ENCODE assay signal across 9 cellular contexts in genomic region chr1:116769561-116769977, GRCh38. TPM values are rescaled to one million over a fixed set of nuclear protein-coding genes. Genes with fewer than 3 reads are reported as not detected.
DNase-seq lines count a peak whose midpoint lies in the region; ATAC-seq and TF ChIP-seq lines count a peak whose summit lies in the region.
"Had no signal": no experiment of that assay in that cellular context is flagged by ENCODE, and none has a peak within 500 bp of the region (broad histone marks: within the 10 kb centered on the region; RNA-seq: fewer than 3 reads in every experiment).

No MANE protein-coding gene starts in this region.

- H4K20me1 ChIP-seq in OCI-LY7 (ENCODE audit: insufficient read depth, low read length) = no peaks in the 10 kb centered on the region

- CTCF ChIA-PET in OCI-LY7 (lab: Charles Lee; ENCODE audit: unreplicated experiment) = no interaction called here

- H3K4me3 ChIP-seq in OCI-LY7 (ENCODE audit: low read depth, low read length, poor library complexity, severe bottlenecking) (peak overlapping the region; percentile 32), esophagus squamous epithelium (no peak overlapping the region), aorta (ENCODE audit: low read length in 2 of 2) (no peak overlapping the region)

- WGBS in esophagus squamous epithelium, 2 donors = 36 to 63% methylated on average over 1 of the region's 1 CpG
- whole genome bisulfite sequencing in aorta, 2 donors = 79 to 84% methylated on average over 1 of the region's 1 CpG

- no TSS peak for BruUV-seq in OCI-LY7 (replicated peaks; lab: Mats Ljungman, UMichigan)

- H3K9me2 ChIP-seq in OCI-LY7 (ENCODE audit: insufficient read depth, low read length) = no peaks in the 10 kb centered on the region

- H3K36me3 ChIP-seq in OCI-LY7 (ENCODE audit: insufficient read depth, low read length) (no peaks in the 10 kb centered on the region), esophagus squamous epithelium (no peaks in the 10 kb centered on the region), aorta (ENCODE audit: control insufficient read depth in 1 of 2, insufficient read depth in 2 of 2, low read length in 1 of 2) (no peaks in the 10 kb centered on the region)

- peaks cover 62 to 88% of the 10 kb centered on the region in 2 donors for H3K36me3 Mint-ChIP-seq in activated naive CD4-positive, alpha-beta T cell treated with anti-CD3 and anti-CD28 coated beads, Interleukin-2, amount 50 U/mL, for 72 hours

- ATAC-seq in GM18517 (IDR thresholded peaks at IDR 0.05; ENCODE audit: unreplicated experiment) (peak; percentile 80), HG02759 (IDR thresholded peaks at IDR 0.05; ENCODE audit: unreplicated experiment) (peak; percentile 81), aorta (ENCODE audit: low FRiP score) (no peak)
- ATAC-seq in activated naive CD4-positive, alpha-beta T cell treated with anti-CD3 and anti-CD28 coated beads, Interleukin-2, amount 50 U/mL, for 72 hours = peak; percentile 56 to 73
- ATAC-seq: Panc1 had no signal

- H3K9me3 Mint-ChIP-seq in activated naive CD4-positive, alpha-beta T cell treated with anti-CD3 and anti-CD28 coated beads, Interleukin-2, amount 50 U/mL, for 72 hours = no peaks in the 10 kb centered on the region

- no peaks in the 10 kb centered on the region for H3K27me3 ChIP-seq in esophagus squamous epithelium
- H3K27me3 ChIP-seq in aorta (ENCODE audit: control insufficient read depth in 1 of 2, insufficient read depth in 2 of 2, low read length in 1 of 2) = no peaks in the 10 kb centered on the region

- H3K79me2 ChIP-seq in OCI-LY7 (ENCODE audit: insufficient read depth, low read depth, low read length) = no peaks in the 10 kb centered on the region

- H3K27ac ChIP-seq in OCI-LY7 (ENCODE audit: low read depth, low read length, poor library complexity, severe bottlenecking) (peak overlapping the region; percentile 95), esophagus squamous epithelium (peak overlapping the region in 2 of 4 donors; percentile 29 to 42), aorta (ENCODE audit: low read depth in 1 of 2, low read length in 2 of 2) (no peak overlapping the region)

- DNase-seq in OCI-LY7 (ENCODE audit: low spot score) (peak; percentile 92), esophagus squamous epithelium (lab: John Stamatoyannopoulos, UW) (no peak), aorta (no peak), ecto neural progenitor cell (ENCODE audit: low spot score) (no peak)
- DNase-seq in activated naive CD4-positive, alpha-beta T cell treated with anti-CD3 and anti-CD28 coated beads, Interleukin-2, amount 50 U/mL, for 72 hours (ENCODE audit: low spot score in 2 of 2) = peak; percentile 65 to 82
- peak; percentile 49 for DNase-seq in stimulated activated CD8-positive, alpha-beta memory T cell treated with anti-CD3 and anti-CD28 coated beads, Interleukin-4, amount 100 ng/mL, for 24 hours (ENCODE audit: low read depth)

- peaks cover 17% of the 10 kb centered on the region; the same call in 1 of the 2 replicates for H3K9me3 ChIP-seq in OCI-LY7 (ENCODE audit: low read length)
- H3K9me3 ChIP-seq in esophagus squamous epithelium = no peaks in the 10 kb centered on the region
- H3K9me3 ChIP-seq in aorta (ENCODE audit: control insufficient read depth, low read length) = peaks cover 1% of the 10 kb centered on the region

- peak overlapping the region; percentile 57 for H3K4me2 ChIP-seq in OCI-LY7 (ENCODE audit: low read length)

- peak overlapping the region; percentile 100 for H3K27ac Mint-ChIP-seq in activated naive CD4-positive, alpha-beta T cell treated with anti-CD3 and anti-CD28 coated beads, Interleukin-2, amount 50 U/mL, for 72 hours

- TF ChIP-seq CTCF in OCI-LY7 (conservative IDR thresholded peaks at IDR 0.05; ENCODE audit: low read length) (no peak), esophagus squamous epithelium (IDR thresholded peaks at IDR 0.05) (no peak)

- intact Hi-C loops in OCI-LY7 (cut with micrococcal nuclease; ENCODE audit: unreplicated experiment) (loop anchor here (5.0 kb wide), 1 partner anchor 48 kb away; no protein-coding TSS in a partner anchor), esophagus squamous epithelium (cut with DNase I) (no loop called here), aorta (cut with DNase I) (no loop called here)

- peak overlapping the region; percentile 67; the same call in 1 of the 2 replicates for H2AFZ ChIP-seq in OCI-LY7 (ENCODE audit: low read length)

- H3K4me1 ChIP-seq in OCI-LY7 (ENCODE audit: insufficient read depth, low read length, poor library complexity, severe bottlenecking) (peaks cover 49% of the 10 kb centered on the region), esophagus squamous epithelium (peaks cover 0 to 14% (median 0%) of the 10 kb centered on the region in 3 donors), aorta (ENCODE audit: control insufficient read depth in 1 of 2, insufficient read depth in 2 of 2, low read length in 2 of 2) (no peaks in the 10 kb centered on the region)

- TF ChIP-seq POLR2A in esophagus squamous epithelium (IDR thresholded peaks at IDR 0.05) = no peak

- POLR2A ChIA-PET in OCI-LY7 (lab: Charles Lee) = interaction anchor here (0.6 to 0.8 kb wide), 3 partner anchors 14 to 36 kb away, joined by 3 read pairs; no protein-coding TSS in a partner anchor

RNA-seq across cellular contexts. Expression of gene CD2, which starts 15.3 kb away (rescaled TPM):
- not detected in 2 replicates for total RNA-seq in OCI-LY7 (2014; rRNA removed; shearing (Covaris generic))
- total RNA-seq in OCI-LY7 (2022) = not detected in 2 replicates
- total RNA-seq in activated naive CD4-positive, alpha-beta T cell treated with anti-CD3 and anti-CD28 coated beads, Interleukin-2, amount 50 U/mL, for 72 hours = 100 to 1,000 TPM; 291 to 437 TPM
- total RNA-seq in esophagus squamous epithelium = 10 to 100 TPM in 1 of 4 donors, 1 to 10 TPM in 3; 2.1 to 14.7 (median 5.1) TPM
- total RNA-seq in aorta = 1 to 10 TPM; 4.3 to 5.5 TPM
- polyA plus RNA-seq in aorta = 10 to 100 TPM in 1 of 2 donors, under 1 TPM in 1; 0.74 to 12.0 TPM

Comparison
In these comparisons a context has a peak if more than half of its experiments do, and no peak if none do; other contexts are left out.
1. DNase-seq: peak in OCI-LY7 (single experiment), activated naive CD4-positive, alpha-beta T cell treated with anti-CD3 and anti-CD28 coated beads, Interleukin-2, amount 50 U/mL, for 72 hours (2 of 2) and stimulated activated CD8-positive, alpha-beta memory T cell treated with anti-CD3 and anti-CD28 coated beads, Interleukin-4, amount 100 ng/mL, for 24 hours (single experiment); none in esophagus squamous epithelium (single experiment), aorta (0 of 2) and ecto neural progenitor cell (single experiment).
2. RNA of gene CD2, which starts 15.3 kb away (total RNA-seq): 291 to 437 TPM in activated naive CD4-positive, alpha-beta T cell treated with anti-CD3 and anti-CD28 coated beads, Interleukin-2, amount 50 U/mL, for 72 hours; 2.1 to 14.7 TPM in esophagus squamous epithelium, 4.3 to 5.5 TPM in aorta and not detected in OCI-LY7; every median in the first group is over 10 times any median in the second.